21 cellular contexts compared by ENCODE assay signal in genomic region chr14:79516009-79516408, GRCh38.
DNase-seq lines count a peak whose midpoint lies in the region; ATAC-seq and TF ChIP-seq lines count a peak whose summit lies in the region.
"Had no signal": no experiment of that assay in that cellular context is flagged by ENCODE, and none has a peak within 500 bp of the region (broad histone marks: within the 10 kb centered on the region; RNA-seq: fewer than 3 reads in every experiment).

No MANE protein-coding gene starts in this region.

- no peak overlapping the region for H2BK15ac ChIP-seq in mesenchymal stem cell (ENCODE audit: low read depth, poor library complexity, severe bottlenecking)

- no peak overlapping the region for H2AFZ ChIP-seq in mesenchymal stem cell (ENCODE audit: low read depth, low read length)

- H3K9me3 ChIP-seq in mesenchymal stem cell (ENCODE audit: control insufficient read depth, low read length) (no peaks in the 10 kb centered on the region), heart right ventricle (peaks cover 0 to 9% (median 0%) of the 10 kb centered on the region in 11 donors)
- H3K9me3 ChIP-seq: mucosa of descending colon, tibial artery had no signal

- H3K4me1 ChIP-seq in mesenchymal stem cell (ENCODE audit: control insufficient read depth, insufficient read depth, low read depth, low read length) = peaks cover 6% of the 10 kb centered on the region
- no peaks in the 10 kb centered on the region for H3K4me1 ChIP-seq in heart right ventricle
- H3K4me1 ChIP-seq: left ventricle myocardium inferior, tibial artery had no signal

- H2BK120ac ChIP-seq in mesenchymal stem cell (ENCODE audit: low read depth, low read length) = no peak overlapping the region

- H2BK12ac ChIP-seq in mesenchymal stem cell (ENCODE audit: low read length in 2 of 2) = peak overlapping the region in 1 of 2 experiments; percentile 95

- H3K4me3 ChIP-seq in mesenchymal stem cell (ENCODE audit: insufficient read depth in 1 of 2, low read depth in 1 of 2, low read length in 2 of 2) = no peak overlapping the region
- H3K4me3 ChIP-seq in heart right ventricle = no peak overlapping the region
- H3K4me3 ChIP-seq: left ventricle myocardium inferior, mucosa of descending colon, smooth muscle cell, tibial artery had no signal

- peak overlapping the region; percentile 7 for H4K8ac ChIP-seq in mesenchymal stem cell (ENCODE audit: low read length)

- no peak overlapping the region for H4K91ac ChIP-seq in mesenchymal stem cell (ENCODE audit: low read length)

- H3K4ac ChIP-seq in mesenchymal stem cell (ENCODE audit: low read depth in 1 of 2, low read length in 2 of 2) = no peak overlapping the region

- peak overlapping the region; percentile 63 for H2AK5ac ChIP-seq in mesenchymal stem cell (ENCODE audit: low read length, severe bottlenecking)

- peak overlapping the region; percentile 59 for H2BK5ac ChIP-seq in mesenchymal stem cell (ENCODE audit: low read depth, low read length, poor library complexity, severe bottlenecking)

- ATAC-seq in HG03378 (IDR thresholded peaks at IDR 0.05; ENCODE audit: unreplicated experiment) (no peak), heart right ventricle (no peak), HG02610 (IDR thresholded peaks at IDR 0.05; ENCODE audit: unreplicated experiment) (no peak)
- ATAC-seq: effector memory CD8-positive, alpha-beta T cell; mucosa of descending colon; stimulated activated naive CD8-positive, alpha-beta T cell treated with anti-CD3 and anti-CD28 coated beads, Interleukin-15, Interleukin-2, amounts not matched to agents 100 U/mL and 50 U/mL, for 24 hours had no signal

- WGBS in mesenchymal stem cell = 44% methylated on average over 2 of the region's 2 CpGs
- WGBS in heart right ventricle, 2 donors = 78 to 85% methylated on average over 2 of the region's 2 CpGs

- no peak overlapping the region for H3K9ac ChIP-seq in mesenchymal stem cell (ENCODE audit: low read length)

- peak overlapping the region in 1 of 2 experiments; percentile 14 for H3K18ac ChIP-seq in mesenchymal stem cell (ENCODE audit: low read depth in 1 of 2, low read length in 2 of 2)

- no peaks in the 10 kb centered on the region for H3K79me1 ChIP-seq in mesenchymal stem cell (replicated peaks; ENCODE audit: low read length, poor library complexity, severe bottlenecking)

- H3K27me3 ChIP-seq in mesenchymal stem cell (ENCODE audit: control insufficient read depth in 1 of 2, insufficient read depth in 1 of 2, low read length in 2 of 2) (no peaks in the 10 kb centered on the region), heart right ventricle (no peaks in the 10 kb centered on the region)
- H3K27me3 ChIP-seq: tibial artery had no signal

- H3K36me3 ChIP-seq in mesenchymal stem cell (ENCODE audit: control insufficient read depth in 1 of 2, insufficient read depth in 2 of 2, low read depth in 1 of 2, low read length in 2 of 2) (no peaks in the 10 kb centered on the region), heart right ventricle (no peaks in the 10 kb centered on the region)
- H3K36me3 ChIP-seq: left ventricle myocardium inferior, tibial artery had no signal

- no peak for TF ChIP-seq CTCF in heart right ventricle (IDR thresholded peaks at IDR 0.05)

- no peak overlapping the region for H3K23ac ChIP-seq in mesenchymal stem cell (ENCODE audit: low read length in 2 of 2)

- DNase-seq in DMS 273 treated with DMSO at 0.1 percent for 48 hours (lab: John Stamatoyannopoulos, UW) = peak; percentile 17
- peak; percentile 70 for DNase-seq in NCI-H1436 (lab: John Stamatoyannopoulos, UW)
- DNase-seq in SK-N-DZ (ENCODE audit: low spot score) = peak; percentile 8
- DNase-seq in mesenchymal stem cell = no peak
- DNase-seq in heart right ventricle = no peak
- no peak for DNase-seq in SW480 (ENCODE audit: low spot score)
- DNase-seq: activated CD4-positive, alpha-beta T cell treated with anti-CD3 and anti-CD28 coated beads, Interleukin-2, amount 10 ng/mL, durations not matched to agents 24 days and 14 days; CD4-positive, alpha-beta memory T cell; DMS79; effector memory CD8-positive, alpha-beta T cell; Karpas-422; left ventricle myocardium inferior; mucosa of descending colon; NCI-H345; stimulated activated CD4-positive, alpha-beta T cell treated with anti-CD3 and anti-CD28 coated beads, Interleukin-4, amount 100 ng/mL, for 1 hour; stimulated activated naive CD8-positive, alpha-beta T cell treated with anti-CD3 and anti-CD28 coated beads, Interleukin-15, Interleukin-2, amounts not matched to agents 100 U/mL and 50 U/mL, for 24 hours; T-helper 1 cell; tibial artery had no signal

- H3K4me2 ChIP-seq in mesenchymal stem cell (ENCODE audit: low read length, poor library complexity, severe bottlenecking) = no peak overlapping the region
- H3K4me2 ChIP-seq: smooth muscle cell had no signal

- H3K27ac ChIP-seq in mesenchymal stem cell (ENCODE audit: low read length, poor library complexity, severe bottlenecking) = peak overlapping the region; percentile 99
- no peak overlapping the region for H3K27ac ChIP-seq in heart right ventricle
- H3K27ac ChIP-seq: left ventricle myocardium inferior, tibial artery had no signal

- H3K14ac ChIP-seq in mesenchymal stem cell (ENCODE audit: low read length in 2 of 2) = no peak overlapping the region

- intact Hi-C loops in heart right ventricle (cut with DNase I) = no loop called here

Comparison
In these comparisons a context has a peak if more than half of its experiments do, and no peak if none do; other contexts are left out.
1. DNase-seq: peak in DMS 273 treated with DMSO at 0.1 percent for 48 hours (single experiment), NCI-H1436 (single experiment) and SK-N-DZ (single experiment); none in mesenchymal stem cell (single experiment), heart right ventricle (0 of 2) and SW480 (single experiment).